1 cellular context compared by ENCODE assay signal in the genomic region with DNA sequence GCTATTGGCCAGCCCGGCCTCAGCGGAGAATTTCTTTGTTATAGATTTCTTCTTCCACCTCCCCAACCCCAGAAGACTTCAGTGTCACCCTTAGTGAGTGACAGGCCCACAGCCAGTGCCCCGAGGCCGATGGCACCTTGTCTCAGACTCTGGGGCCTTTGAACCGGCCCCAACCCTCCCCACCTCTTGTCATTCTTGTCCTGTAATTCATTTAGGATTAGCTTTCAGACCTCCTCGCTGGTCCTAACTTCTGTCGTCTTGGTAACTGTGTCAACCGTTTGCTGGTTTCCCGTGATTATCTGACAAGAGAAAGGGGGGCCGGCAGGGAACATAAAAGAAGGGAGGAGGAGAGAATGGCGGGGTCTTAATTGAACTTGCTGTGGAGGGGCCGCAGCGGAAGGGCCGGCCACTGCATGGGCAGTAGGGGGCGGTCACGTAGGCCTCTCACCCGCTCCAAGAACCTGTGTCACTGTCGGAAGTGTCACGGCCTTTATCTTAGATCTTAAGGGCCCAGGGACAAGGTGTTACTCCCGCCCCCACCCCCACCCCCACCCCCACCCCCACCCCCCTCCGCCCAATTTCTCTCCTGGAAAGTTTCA.
TF ChIP-seq lines count a peak whose summit lies in the region.

No MANE protein-coding gene starts in this region.

TF ChIP-seq in K562, 482 proteins besides CTCF, POLR2A, EP300 and RAD21 (continued from another document and continues in another):
- TF ChIP-seq, protein P1, sequence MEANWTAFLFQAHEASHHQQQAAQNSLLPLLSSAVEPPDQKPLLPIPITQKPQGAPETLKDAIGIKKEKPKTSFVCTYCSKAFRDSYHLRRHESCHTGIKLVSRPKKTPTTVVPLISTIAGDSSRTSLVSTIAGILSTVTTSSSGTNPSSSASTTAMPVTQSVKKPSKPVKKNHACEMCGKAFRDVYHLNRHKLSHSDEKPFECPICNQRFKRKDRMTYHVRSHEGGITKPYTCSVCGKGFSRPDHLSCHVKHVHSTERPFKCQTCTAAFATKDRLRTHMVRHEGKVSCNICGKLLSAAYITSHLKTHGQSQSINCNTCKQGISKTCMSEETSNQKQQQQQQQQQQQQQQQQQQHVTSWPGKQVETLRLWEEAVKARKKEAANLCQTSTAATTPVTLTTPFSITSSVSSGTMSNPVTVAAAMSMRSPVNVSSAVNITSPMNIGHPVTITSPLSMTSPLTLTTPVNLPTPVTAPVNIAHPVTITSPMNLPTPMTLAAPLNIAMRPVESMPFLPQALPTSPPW (CRISPR knock-in tag; IDR thresholded peaks at IDR 0.05), result peak; percentile 96; the same call in 1 of the 2 replicates
- TF ChIP-seq, protein P2, sequence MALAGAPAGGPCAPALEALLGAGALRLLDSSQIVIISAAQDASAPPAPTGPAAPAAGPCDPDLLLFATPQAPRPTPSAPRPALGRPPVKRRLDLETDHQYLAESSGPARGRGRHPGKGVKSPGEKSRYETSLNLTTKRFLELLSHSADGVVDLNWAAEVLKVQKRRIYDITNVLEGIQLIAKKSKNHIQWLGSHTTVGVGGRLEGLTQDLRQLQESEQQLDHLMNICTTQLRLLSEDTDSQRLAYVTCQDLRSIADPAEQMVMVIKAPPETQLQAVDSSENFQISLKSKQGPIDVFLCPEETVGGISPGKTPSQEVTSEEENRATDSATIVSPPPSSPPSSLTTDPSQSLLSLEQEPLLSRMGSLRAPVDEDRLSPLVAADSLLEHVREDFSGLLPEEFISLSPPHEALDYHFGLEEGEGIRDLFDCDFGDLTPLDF (CRISPR knock-in tag; IDR thresholded peaks at IDR 0.05), result no peak
- TF ChIP-seq HMG20A (CRISPR knock-in tag; conservative IDR thresholded peaks at IDR 0.05) (no peak), SRF (CRISPR knock-in tag; IDR thresholded peaks at IDR 0.05) (peak in 1 of 2 experiments; percentile 45; a peak in 1 of 4 replicates), BMI1 (IDR thresholded peaks at IDR 0.05; ENCODE audit: low read length) (no peak), ZNF79 (CRISPR knock-in tag; IDR thresholded peaks at IDR 0.05; ENCODE audit: low read depth) (no peak), ZNF830 (CRISPR knock-in tag; IDR thresholded peaks at IDR 0.05) (no peak), SMAD4 (CRISPR knock-in tag; conservative IDR thresholded peaks at IDR 0.05) (no peak), ILF3 (IDR thresholded peaks at IDR 0.05; ENCODE audit: borderline replicate concordance) (no peak), JUN (IDR thresholded peaks at IDR 0.05; ENCODE audit: borderline replicate concordance, low read depth, low read length) (0 out of 2 replicates have a peak, but pooled peaks have one; percentile 46), JUN (CRISPR knock-in tag; IDR thresholded peaks at IDR 0.05; ENCODE audit: borderline replicate concordance) (no peak), ZKSCAN3 (CRISPR knock-in tag; IDR thresholded peaks at IDR 0.05) (no peak), POLR2B (IDR thresholded peaks at IDR 0.05; ENCODE audit: low read depth, partially characterized antibody) (no peak), TCF3 (CRISPR knock-in tag; IDR thresholded peaks at IDR 0.05) (0 out of 2 replicates have a peak, but pooled peaks have one; percentile 6), ZNF3 (CRISPR knock-in tag; IDR thresholded peaks at IDR 0.05) (no peak), MYNN (IDR thresholded peaks at IDR 0.05) (no peak), MYNN (CRISPR knock-in tag; IDR thresholded peaks at IDR 0.05) (no peak), ETV1 (tag; conservative IDR thresholded peaks at IDR 0.05; ENCODE audit: low read depth) (peak; percentile 85), WHSC1 (IDR thresholded peaks at IDR 0.05; ENCODE audit: low read length) (no peak), ZNF699 (CRISPR knock-in tag; IDR thresholded peaks at IDR 0.05; ENCODE audit: insufficient replicate concordance) (no peak), ZNF274 (IDR thresholded peaks at IDR 0.05; ENCODE audit: borderline replicate concordance, low read depth, low read length) (no peak), LEF1 (IDR thresholded peaks at IDR 0.05) (peak; percentile 9; the same call in 1 of the 2 replicates), XRCC5 (IDR thresholded peaks at IDR 0.05; ENCODE audit: low read depth, low read length) (no peak), SMAD1 (IDR thresholded peaks at IDR 0.05; ENCODE audit: low read depth, low read length, partially characterized antibody) (no peak)
- TF ChIP-seq, protein P3, sequence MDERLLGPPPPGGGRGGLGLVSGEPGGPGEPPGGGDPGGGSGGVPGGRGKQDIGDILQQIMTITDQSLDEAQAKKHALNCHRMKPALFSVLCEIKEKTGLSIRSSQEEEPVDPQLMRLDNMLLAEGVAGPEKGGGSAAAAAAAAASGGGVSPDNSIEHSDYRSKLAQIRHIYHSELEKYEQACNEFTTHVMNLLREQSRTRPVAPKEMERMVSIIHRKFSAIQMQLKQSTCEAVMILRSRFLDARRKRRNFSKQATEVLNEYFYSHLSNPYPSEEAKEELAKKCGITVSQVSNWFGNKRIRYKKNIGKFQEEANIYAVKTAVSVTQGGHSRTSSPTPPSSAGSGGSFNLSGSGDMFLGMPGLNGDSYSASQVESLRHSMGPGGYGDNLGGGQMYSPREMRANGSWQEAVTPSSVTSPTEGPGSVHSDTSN (CRISPR knock-in tag; IDR thresholded peaks at IDR 0.05; ENCODE audit: low read depth), result no peak
- TF ChIP-seq, protein P3 (tag; conservative IDR thresholded peaks at IDR 0.05; ENCODE audit: low read depth), result peak; percentile 78
- TF ChIP-seq, protein P4, sequence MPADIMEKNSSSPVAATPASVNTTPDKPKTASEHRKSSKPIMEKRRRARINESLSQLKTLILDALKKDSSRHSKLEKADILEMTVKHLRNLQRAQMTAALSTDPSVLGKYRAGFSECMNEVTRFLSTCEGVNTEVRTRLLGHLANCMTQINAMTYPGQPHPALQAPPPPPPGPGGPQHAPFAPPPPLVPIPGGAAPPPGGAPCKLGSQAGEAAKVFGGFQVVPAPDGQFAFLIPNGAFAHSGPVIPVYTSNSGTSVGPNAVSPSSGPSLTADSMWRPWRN (IDR thresholded peaks at IDR 0.05; ENCODE audit: low read depth), result no peak
- TF ChIP-seq, protein P5, sequence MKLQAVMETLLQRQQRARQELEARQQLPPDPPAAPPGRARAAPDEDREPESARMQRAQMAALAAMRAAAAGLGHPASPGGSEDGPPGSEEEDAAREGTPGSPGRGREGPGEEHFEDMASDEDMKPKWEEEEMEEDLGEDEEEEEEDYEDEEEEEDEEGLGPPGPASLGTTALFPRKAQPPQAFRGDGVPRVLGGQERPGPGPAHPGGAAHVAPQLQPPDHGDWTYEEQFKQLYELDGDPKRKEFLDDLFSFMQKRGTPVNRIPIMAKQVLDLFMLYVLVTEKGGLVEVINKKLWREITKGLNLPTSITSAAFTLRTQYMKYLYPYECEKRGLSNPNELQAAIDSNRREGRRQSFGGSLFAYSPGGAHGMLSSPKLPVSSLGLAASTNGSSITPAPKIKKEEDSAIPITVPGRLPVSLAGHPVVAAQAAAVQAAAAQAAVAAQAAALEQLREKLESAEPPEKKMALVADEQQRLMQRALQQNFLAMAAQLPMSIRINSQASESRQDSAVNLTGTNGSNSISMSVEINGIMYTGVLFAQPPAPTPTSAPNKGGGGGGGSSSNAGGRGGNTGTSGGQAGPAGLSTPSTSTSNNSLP (IDR thresholded peaks at IDR 0.05; ENCODE audit: borderline replicate concordance, low read depth, low read length), result no peak
- TF ChIP-seq, protein P6, sequence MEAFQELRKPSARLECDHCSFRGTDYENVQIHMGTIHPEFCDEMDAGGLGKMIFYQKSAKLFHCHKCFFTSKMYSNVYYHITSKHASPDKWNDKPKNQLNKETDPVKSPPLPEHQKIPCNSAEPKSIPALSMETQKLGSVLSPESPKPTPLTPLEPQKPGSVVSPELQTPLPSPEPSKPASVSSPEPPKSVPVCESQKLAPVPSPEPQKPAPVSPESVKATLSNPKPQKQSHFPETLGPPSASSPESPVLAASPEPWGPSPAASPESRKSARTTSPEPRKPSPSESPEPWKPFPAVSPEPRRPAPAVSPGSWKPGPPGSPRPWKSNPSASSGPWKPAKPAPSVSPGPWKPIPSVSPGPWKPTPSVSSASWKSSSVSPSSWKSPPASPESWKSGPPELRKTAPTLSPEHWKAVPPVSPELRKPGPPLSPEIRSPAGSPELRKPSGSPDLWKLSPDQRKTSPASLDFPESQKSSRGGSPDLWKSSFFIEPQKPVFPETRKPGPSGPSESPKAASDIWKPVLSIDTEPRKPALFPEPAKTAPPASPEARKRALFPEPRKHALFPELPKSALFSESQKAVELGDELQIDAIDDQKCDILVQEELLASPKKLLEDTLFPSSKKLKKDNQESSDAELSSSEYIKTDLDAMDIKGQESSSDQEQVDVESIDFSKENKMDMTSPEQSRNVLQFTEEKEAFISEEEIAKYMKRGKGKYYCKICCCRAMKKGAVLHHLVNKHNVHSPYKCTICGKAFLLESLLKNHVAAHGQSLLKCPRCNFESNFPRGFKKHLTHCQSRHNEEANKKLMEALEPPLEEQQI (IDR thresholded peaks at IDR 0.05), result no peak
- TF ChIP-seq, protein P7, sequence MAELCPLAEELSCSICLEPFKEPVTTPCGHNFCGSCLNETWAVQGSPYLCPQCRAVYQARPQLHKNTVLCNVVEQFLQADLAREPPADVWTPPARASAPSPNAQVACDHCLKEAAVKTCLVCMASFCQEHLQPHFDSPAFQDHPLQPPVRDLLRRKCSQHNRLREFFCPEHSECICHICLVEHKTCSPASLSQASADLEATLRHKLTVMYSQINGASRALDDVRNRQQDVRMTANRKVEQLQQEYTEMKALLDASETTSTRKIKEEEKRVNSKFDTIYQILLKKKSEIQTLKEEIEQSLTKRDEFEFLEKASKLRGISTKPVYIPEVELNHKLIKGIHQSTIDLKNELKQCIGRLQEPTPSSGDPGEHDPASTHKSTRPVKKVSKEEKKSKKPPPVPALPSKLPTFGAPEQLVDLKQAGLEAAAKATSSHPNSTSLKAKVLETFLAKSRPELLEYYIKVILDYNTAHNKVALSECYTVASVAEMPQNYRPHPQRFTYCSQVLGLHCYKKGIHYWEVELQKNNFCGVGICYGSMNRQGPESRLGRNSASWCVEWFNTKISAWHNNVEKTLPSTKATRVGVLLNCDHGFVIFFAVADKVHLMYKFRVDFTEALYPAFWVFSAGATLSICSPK (IDR thresholded peaks at IDR 0.05; ENCODE audit: borderline replicate concordance), result no peak
- TF ChIP-seq, protein P8, sequence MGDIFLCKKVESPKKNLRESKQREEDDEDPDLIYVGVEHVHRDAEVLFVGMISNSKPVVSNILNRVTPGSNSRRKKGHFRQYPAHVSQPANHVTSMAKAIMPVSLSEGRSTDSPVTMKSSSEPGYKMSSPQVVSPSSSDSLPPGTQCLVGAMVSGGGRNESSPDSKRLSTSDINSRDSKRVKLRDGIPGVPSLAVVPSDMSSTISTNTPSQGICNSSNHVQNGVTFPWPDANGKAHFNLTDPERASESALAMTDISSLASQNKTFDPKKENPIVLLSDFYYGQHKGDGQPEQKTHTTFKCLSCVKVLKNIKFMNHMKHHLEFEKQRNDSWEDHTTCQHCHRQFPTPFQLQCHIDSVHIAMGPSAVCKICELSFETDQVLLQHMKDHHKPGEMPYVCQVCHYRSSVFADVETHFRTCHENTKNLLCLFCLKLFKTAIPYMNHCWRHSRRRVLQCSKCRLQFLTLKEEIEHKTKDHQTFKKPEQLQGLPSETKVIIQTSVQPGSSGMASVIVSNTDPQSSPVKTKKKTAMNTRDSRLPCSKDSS (IDR thresholded peaks at IDR 0.05; ENCODE audit: low read depth, partially characterized antibody), result no peak
- TF ChIP-seq, protein P9, sequence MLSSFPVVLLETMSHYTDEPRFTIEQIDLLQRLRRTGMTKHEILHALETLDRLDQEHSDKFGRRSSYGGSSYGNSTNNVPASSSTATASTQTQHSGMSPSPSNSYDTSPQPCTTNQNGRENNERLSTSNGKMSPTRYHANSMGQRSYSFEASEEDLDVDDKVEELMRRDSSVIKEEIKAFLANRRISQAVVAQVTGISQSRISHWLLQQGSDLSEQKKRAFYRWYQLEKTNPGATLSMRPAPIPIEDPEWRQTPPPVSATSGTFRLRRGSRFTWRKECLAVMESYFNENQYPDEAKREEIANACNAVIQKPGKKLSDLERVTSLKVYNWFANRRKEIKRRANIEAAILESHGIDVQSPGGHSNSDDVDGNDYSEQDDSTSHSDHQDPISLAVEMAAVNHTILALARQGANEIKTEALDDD (IDR thresholded peaks at IDR 0.05), result no peak
